Comparison of ENCODE assay signal across 9 cellular contexts in the genomic region with DNA sequence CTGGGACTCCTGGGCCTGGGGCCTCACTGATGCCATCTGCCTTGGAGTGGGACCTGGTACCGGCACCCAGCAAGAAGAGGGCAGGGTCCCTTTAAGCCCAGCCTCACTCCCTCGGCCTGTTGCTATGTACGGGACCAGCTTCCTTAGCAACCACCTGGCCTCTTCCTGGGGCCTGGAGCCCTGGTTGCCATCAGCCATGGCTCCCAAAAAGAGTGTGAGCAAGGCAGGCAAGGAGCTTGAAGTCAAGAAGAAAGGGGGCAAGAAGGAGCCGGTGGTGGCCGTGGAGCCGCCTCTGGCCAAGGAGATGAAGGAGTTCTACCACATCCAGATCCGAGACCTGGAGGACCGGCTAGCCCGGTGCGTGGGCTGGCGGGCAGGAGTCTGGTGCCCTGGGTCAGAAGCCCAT. TPM values are rescaled to one million over a fixed set of nuclear protein-coding genes. Genes with fewer than 3 reads are reported as not detected.
DNase-seq lines count a peak whose midpoint lies in the region; ATAC-seq and TF ChIP-seq lines count a peak whose summit lies in the region.
"Had no signal": no experiment of that assay in that cellular context is flagged by ENCODE, and none has a peak within 500 bp of the region (broad histone marks: within the 10 kb centered on the region; RNA-seq: fewer than 3 reads in every experiment).

Gene CFAP157 (plus strand): TSS at position 153 of the 406 bp plus-strand sequence. CDS start 44 bp downstream, at position 197.

- no peak for TF ChIP-seq EP300 in upper lobe of left lung (IDR thresholded peaks at IDR 0.05)

- H3K4me1 ChIP-seq in cardiac muscle cell (ENCODE audit: low read depth) (peaks cover 5% of the 10 kb centered on the region), right atrium auricular region (no peaks in the 10 kb centered on the region), foreskin keratinocyte (no peaks in the 10 kb centered on the region), upper lobe of left lung (no peaks in the 10 kb centered on the region)

- DNase-seq in cardiac muscle cell (ENCODE audit: low read depth in 1 of 2, low spot score in 1 of 2) (peak; percentile 30 to 34), right atrium auricular region (ENCODE audit: low spot score) (no peak), NCI-H748 treated with DMSO at 0.1 percent for 48 hours (lab: John Stamatoyannopoulos, UW) (peak; percentile 24), foreskin keratinocyte (no peak), upper lobe of left lung (no peak), NK-92 (lab: John Stamatoyannopoulos, UW; ENCODE audit: unreplicated experiment) (no peak), OCI-M2 (lab: John Stamatoyannopoulos, UW; ENCODE audit: unreplicated experiment) (no peak)
- no peak for DNase-seq in effector CD4-positive, alpha-beta T cell
- DNase-seq: spleen had no signal

- TF ChIP-seq CTCF in cardiac muscle cell (IDR thresholded peaks at IDR 0.05; ENCODE audit: low read depth, low read length) (no peak), right atrium auricular region (IDR thresholded peaks at IDR 0.05) (no peak), foreskin keratinocyte (conservative IDR thresholded peaks at IDR 0.05) (no peak), upper lobe of left lung (IDR thresholded peaks at IDR 0.05) (no peak)

- ATAC-seq in foreskin keratinocyte (peak; percentile 47), upper lobe of left lung (ENCODE audit: low FRiP score in 2 of 2) (no peak)

- no peaks in the 10 kb centered on the region for H3K27me3 ChIP-seq in cardiac muscle cell
- no peaks in the 10 kb centered on the region for H3K27me3 ChIP-seq in right atrium auricular region
- H3K27me3 ChIP-seq in foreskin keratinocyte, result no peaks in the 10 kb centered on the region
- no peaks in the 10 kb centered on the region for H3K27me3 ChIP-seq in upper lobe of left lung
- H3K27me3 ChIP-seq: spleen had no signal

- WGBS in upper lobe of left lung, 2 donors, result 65 to 73% methylated on average over 8 to 11 of the region's 11 CpGs

- no peak within 1 kb of the TSS for H3K4me3 ChIP-seq in cardiac muscle cell
- no peak within 1 kb of the TSS for H3K4me3 ChIP-seq in right atrium auricular region
- H3K4me3 ChIP-seq in upper lobe of left lung, result peak within 1 kb of the TSS in 2 of 4 donors; percentile 6
- H3K4me3 ChIP-seq: spleen had no signal

- H3K36me3 ChIP-seq in cardiac muscle cell, result no peaks in the 10 kb centered on the region
- H3K36me3 ChIP-seq in right atrium auricular region, result no peaks in the 10 kb centered on the region
- peaks cover 0 to 4% (median 0%) of the 10 kb centered on the region in 4 donors for H3K36me3 ChIP-seq in upper lobe of left lung

- no peak within 1 kb of the TSS for H3K27ac ChIP-seq in cardiac muscle cell
- no peak within 1 kb of the TSS for H3K27ac ChIP-seq in right atrium auricular region
- H3K27ac ChIP-seq in foreskin keratinocyte, result no peak within 1 kb of the TSS
- no peak within 1 kb of the TSS for H3K27ac ChIP-seq in upper lobe of left lung
- H3K27ac ChIP-seq: spleen had no signal

- no peak for TF ChIP-seq POLR2A in upper lobe of left lung (IDR thresholded peaks at IDR 0.05)

- H3K9me3 ChIP-seq in cardiac muscle cell (ENCODE audit: low read depth) (no peaks in the 10 kb centered on the region), right atrium auricular region (no peaks in the 10 kb centered on the region), upper lobe of left lung (no peaks in the 10 kb centered on the region)
- H3K9me3 ChIP-seq: spleen had no signal

RNA-seq across cellular contexts. Expression of gene CFAP157, which starts in this region (rescaled TPM):
- 0.81 and 0.86 TPM in 2 replicates for total RNA-seq in cardiac muscle cell
- polyA plus RNA-seq in cardiac muscle cell, result 0.40 and 0.76 TPM in 2 replicates
- not detected for total RNA-seq in right atrium auricular region
- total RNA-seq in foreskin keratinocyte, result not detected in 2 replicates
- polyA plus RNA-seq in foreskin keratinocyte, result 0.02 TPM in 1 of 2 replicates, not detected in the other
- 100 to 1,000 TPM in 1 of 6 donors, 10 to 100 TPM in 4, under 1 TPM in 1; 0.77 to 125 (median 37.0) TPM for total RNA-seq in upper lobe of left lung

Comparison
In these comparisons a context has a peak if more than half of its experiments do, and no peak if none do; other contexts are left out.
1. Peak in DNase-seq in cardiac muscle cell; RNA of the gene not detected or under 1 TPM.
2. Peak in ATAC-seq in foreskin keratinocyte; RNA of the gene not detected or under 1 TPM.